Comparison of ENCODE assay signal across 7 cellular contexts in the genomic region with DNA sequence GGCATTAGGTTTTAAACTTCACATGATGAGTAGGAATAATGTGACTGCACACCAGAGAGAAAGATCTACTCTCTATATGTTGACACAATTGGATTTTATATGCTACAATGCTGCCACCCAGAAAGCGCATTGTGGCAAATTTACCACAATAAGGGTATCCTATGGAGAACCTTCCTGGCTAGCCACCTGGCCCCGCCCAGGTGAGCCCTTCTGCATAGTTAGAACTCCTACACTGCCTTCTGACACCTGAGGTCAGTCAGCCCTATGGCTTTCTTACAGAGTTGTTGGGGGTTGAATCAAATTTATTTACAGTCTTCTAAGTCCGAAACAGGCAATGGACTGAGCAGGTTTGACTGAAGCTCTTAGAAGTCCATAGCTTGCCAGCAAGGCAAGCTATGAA.
"Had no signal": no experiment of that assay in that cellular context is flagged by ENCODE, and none has a peak within 500 bp of the region (broad histone marks: within the 10 kb centered on the region; RNA-seq: fewer than 3 reads in every experiment).

No MANE protein-coding gene starts in this region.

- H3K36me3 Mint-ChIP-seq: IgD-negative memory B cell had no signal

- H3K27ac ChIP-seq: HL-60 had no signal

- H3K4me3 ChIP-seq: K562 had no signal

- H3K27ac Mint-ChIP-seq: IgD-negative memory B cell had no signal

- FAIRE-seq: HepG2, HTR-8/SVneo, K562 had no signal

- ATAC-seq: HepG2, K562 had no signal

- DNase-seq: IMR-90, KBM-7 had no signal

- H3K4me3 Mint-ChIP-seq: IgD-negative memory B cell had no signal
